ENCODE assay signal across 27 cellular contexts in genomic region chr20:63825331-63826118, GRCh38. TPM values are rescaled to one million over a fixed set of nuclear protein-coding genes. Genes with fewer than 3 reads are reported as not detected.
A peak's percentile ranks its signal among the peaks of the same experiment; 100 is the strongest.
DNase-seq lines count a peak whose midpoint lies in the region; ATAC-seq and TF ChIP-seq lines count a peak whose summit lies in the region.
"Had no signal": no experiment of that assay in that cellular context is flagged by ENCODE, and none has a peak within 500 bp of the region (broad histone marks: within the 10 kb centered on the region; RNA-seq: fewer than 3 reads in every experiment).

No MANE protein-coding gene starts in this region.

- H3K4me3 Mint-ChIP-seq in WTC11 (no peak overlapping the region), neural progenitor cell (peak overlapping the region; percentile 12), type B pancreatic cell (peak overlapping the region; percentile 39)
- H3K4me3 Mint-ChIP-seq: CD4-positive, alpha-beta T cell; H9 had no signal

- H3K4me1 Mint-ChIP-seq in WTC11 = peaks cover 28% of the 10 kb centered on the region
- peaks cover 29% of the 10 kb centered on the region for H3K4me1 Mint-ChIP-seq in neural progenitor cell
- peaks cover 44% of the 10 kb centered on the region for H3K4me1 Mint-ChIP-seq in type B pancreatic cell (ENCODE audit: unreplicated experiment)

- POLR2A ChIA-PET in WTC11 (lab: Charles Lee) = no interaction called here

- H3K27me3 ChIP-seq in cardiac muscle cell (no peaks in the 10 kb centered on the region), neural progenitor cell (peaks cover 20% of the 10 kb centered on the region), Peyer's patch (peaks cover 0 to 18% of the 10 kb centered on the region in 2 donors)
- H3K27me3 ChIP-seq: MG63 had no signal

- peaks cover 49% of the 10 kb centered on the region for H4K20me1 ChIP-seq in neural progenitor cell (ENCODE audit: low read depth)

- H3K27ac ChIP-seq in cardiac muscle cell (peak overlapping the region; percentile 58), neural progenitor cell (no peak overlapping the region), Peyer's patch (no peak overlapping the region)
- H3K27ac ChIP-seq: BLaER1 treated with 17β-estradiol and CSF1 and Interleukin-3, amounts not matched to agents 10 nM and 100 nM; GM23248; SJSA1 had no signal

- DNase-seq in cardiac muscle cell (ENCODE audit: low read depth in 1 of 2, low spot score in 1 of 2) (no peak), left cardiac atrium (no peak), WTC11 (ENCODE audit: low spot score) (no peak), neural progenitor cell (ENCODE audit: low spot score) (no peak), type B pancreatic cell (ENCODE audit: extremely low spot score, unreplicated experiment) (no peak), NCI-H2029 (lab: John Stamatoyannopoulos, UW) (no peak), Peyer's patch (no peak)
- DNase-seq: AML-193; CD4-positive, alpha-beta T cell; COR-L47; GM23248; H9; IMR-90; KG1; MG63; NCI-H1092; NCI-H1417 treated with DMSO at 0.1 percent for 48 hours; NCI-H1694 treated with DMSO at 0.1 percent for 48 hours; NCI-H2081 treated with DMSO at 0.1 percent for 48 hours; NCI-H2171 treated with DMSO at 0.1 percent for 48 hours; NCI-H524; NCI-H748 treated with DMSO at 0.1 percent for 48 hours; Right ventricle myocardium superior had no signal

- H3K36me3 Mint-ChIP-seq in WTC11 (no peaks in the 10 kb centered on the region), neural progenitor cell (peaks cover 5% of the 10 kb centered on the region), type B pancreatic cell (peaks cover 7% of the 10 kb centered on the region)

- H3K9me3 ChIP-seq in cardiac muscle cell (ENCODE audit: low read depth) (no peaks in the 10 kb centered on the region), neural progenitor cell (ENCODE audit: low read depth) (no peaks in the 10 kb centered on the region), Peyer's patch (no peaks in the 10 kb centered on the region)
- H3K9me3 ChIP-seq: MG63, SJSA1 had no signal

- H3K27me3 Mint-ChIP-seq in WTC11 (ENCODE audit: low read depth) (peaks cover 22% of the 10 kb centered on the region), neural progenitor cell (ENCODE audit: insufficient read depth, low read depth) (peaks cover 9% of the 10 kb centered on the region), type B pancreatic cell (peaks cover 15% of the 10 kb centered on the region)

- peaks cover 28% of the 10 kb centered on the region for H3F3A ChIP-seq in neural progenitor cell (ENCODE audit: low read depth)

- TF ChIP-seq POLR2A in Peyer's patch (IDR thresholded peaks at IDR 0.05) = no peak

- H3K79me2 ChIP-seq in neural progenitor cell (ENCODE audit: low read depth) = peaks cover 15% of the 10 kb centered on the region

- no peak overlapping the region for H2AFZ ChIP-seq in neural progenitor cell (replicated peaks)
- H2AFZ ChIP-seq: GM23248 had no signal

- H3K27ac Mint-ChIP-seq in WTC11 (peak overlapping the region; percentile 30), neural progenitor cell (peak overlapping the region; percentile 80), type B pancreatic cell (peak overlapping the region; percentile 13)
- H3K27ac Mint-ChIP-seq: CD4-positive, alpha-beta T cell had no signal

- H3K4me1 ChIP-seq in cardiac muscle cell (ENCODE audit: low read depth) = peaks cover 22% of the 10 kb centered on the region
- H3K4me1 ChIP-seq in neural progenitor cell = peaks cover 17% of the 10 kb centered on the region
- H3K4me1 ChIP-seq in Peyer's patch = peaks cover 0 to 21% (median 5%) of the 10 kb centered on the region in 4 donors

- no peak overlapping the region for H3K4me3 ChIP-seq in cardiac muscle cell
- no peak overlapping the region for H3K4me3 ChIP-seq in neural progenitor cell
- no peak overlapping the region for H3K4me3 ChIP-seq in Peyer's patch
- H3K4me3 ChIP-seq: BLaER1 treated with 17β-estradiol and CSF1 and Interleukin-3, amounts not matched to agents 10 nM and 100 nM; GM23248; MG63; SJSA1 had no signal

- TF ChIP-seq CTCF in cardiac muscle cell (IDR thresholded peaks at IDR 0.05; ENCODE audit: low read depth, low read length) (no peak), WTC11 (IDR thresholded peaks at IDR 0.05) (no peak), neural progenitor cell (IDR thresholded peaks at IDR 0.05) (no peak), type B pancreatic cell (conservative IDR thresholded peaks at IDR 0.05) (no peak), Peyer's patch (IDR thresholded peaks at IDR 0.05) (no peak)

- intact Hi-C loops in left cardiac atrium (cut with DNase I) = no loop called here

- no peak overlapping the region for H3K9ac ChIP-seq in neural progenitor cell
- H3K9ac ChIP-seq: BLaER1 treated with 17β-estradiol and CSF1 and Interleukin-3, amounts not matched to agents 10 nM and 100 nM; GM23248 had no signal

- H3K9me3 Mint-ChIP-seq in WTC11 = no peaks in the 10 kb centered on the region
- H3K9me3 Mint-ChIP-seq in neural progenitor cell = no peaks in the 10 kb centered on the region
- no peaks in the 10 kb centered on the region for H3K9me3 Mint-ChIP-seq in type B pancreatic cell
- H3K9me3 Mint-ChIP-seq: CD4-positive, alpha-beta T cell; H9 had no signal

- ATAC-seq in left cardiac atrium (no peak), WTC11 (no peak), HG03354 (IDR thresholded peaks at IDR 0.05; ENCODE audit: poor library complexity, severe bottlenecking, unreplicated experiment) (no peak)

- no peaks in the 10 kb centered on the region for H3K36me3 ChIP-seq in cardiac muscle cell
- H3K36me3 ChIP-seq in neural progenitor cell = no peaks in the 10 kb centered on the region
- no peaks in the 10 kb centered on the region for H3K36me3 ChIP-seq in Peyer's patch
- H3K36me3 ChIP-seq: BLaER1 treated with 17β-estradiol and CSF1 and Interleukin-3, amounts not matched to agents 10 nM and 100 nM; SJSA1 had no signal

- H3K4me2 ChIP-seq in neural progenitor cell = no peak overlapping the region
- H3K4me2 ChIP-seq: BLaER1 treated with 17β-estradiol and CSF1 and Interleukin-3, amounts not matched to agents 10 nM and 100 nM had no signal

- CTCF ChIA-PET in WTC11 (lab: Charles Lee) = no interaction called here

TF ChIP-seq in WTC11, 78 proteins besides CTCF, POLR2A, EP300 and RAD21:
- TF ChIP-seq USF1 (CRISPR knock-in tag; IDR thresholded peaks at IDR 0.05) (no peak), ERG (CRISPR knock-in tag; IDR thresholded peaks at IDR 0.05) (no peak), IRF2 (CRISPR knock-in tag; IDR thresholded peaks at IDR 0.05; ENCODE audit: borderline replicate concordance, low read depth) (no peak), ZNF423 (CRISPR knock-in tag; IDR thresholded peaks at IDR 0.05) (no peak)

RNA-seq across cellular contexts. Expression of gene ZBTB46, which starts 5.5 kb away (rescaled TPM):
- total RNA-seq in cardiac muscle cell (43.1 and 53.4 TPM in 2 replicates), left cardiac atrium (10 to 100 TPM; 12.7 to 17.0 TPM), WTC11 (2021) (18.9 to 20.1 TPM (median 20.1 TPM) in 3 replicates), neural progenitor cell (ENCODE audit: low replicate concordance) (8.1 and 13.9 TPM in 2 replicates), type B pancreatic cell (ENCODE audit: low replicate concordance) (9.8 and 13.6 TPM in 2 replicates), Peyer's patch (10 to 100 TPM in 1 of 4 donors, 1 to 10 TPM in 3; 1.9 to 33.0 (median 4.4) TPM)
- 24.1 and 24.5 TPM in 2 replicates for polyA plus RNA-seq in cardiac muscle cell

RNA-seq across cellular contexts. Expression of gene ABHD16B, which starts 35.8 kb away (rescaled TPM):
- not detected in 2 replicates for total RNA-seq in cardiac muscle cell
- 3.4 and 4.6 TPM in 2 replicates for polyA plus RNA-seq in cardiac muscle cell
- not detected for total RNA-seq in left cardiac atrium
- 0.11 TPM in 1 of 3 replicates, not detected in the others for total RNA-seq in WTC11 (2021)
- total RNA-seq in neural progenitor cell (ENCODE audit: low replicate concordance) = not detected in 2 replicates
- total RNA-seq in type B pancreatic cell (ENCODE audit: low replicate concordance) = not detected in 2 replicates
- not detected for total RNA-seq in Peyer's patch
- total RNA-seq: CD4-positive, alpha-beta T cell; GM23248; H9; IMR-90; Right ventricle myocardium superior; SJSA1 had no signal
- polyA plus RNA-seq: AG04450, GM23248 had no signal

RNA-seq across cellular contexts. Expression of gene TPD52L2, which starts 39.5 kb away (rescaled TPM):
- total RNA-seq in cardiac muscle cell (103 and 105 TPM in 2 replicates), left cardiac atrium (10 to 100 TPM; 67.5 to 68.7 TPM), WTC11 (2021) (80.8 to 87.2 TPM (median 85.6 TPM) in 3 replicates), neural progenitor cell (ENCODE audit: low replicate concordance) (66.6 and 80.1 TPM in 2 replicates), type B pancreatic cell (ENCODE audit: low replicate concordance) (76.5 and 96.3 TPM in 2 replicates), Peyer's patch (10 to 100 TPM; 59.4 to 78.7 (median 65.1) TPM)
- polyA plus RNA-seq in cardiac muscle cell = 114 and 121 TPM in 2 replicates

Comparison
In these comparisons a context has a peak if more than half of its experiments do, and no peak if none do; other contexts are left out.
1. H3K27ac Mint-ChIP-seq: peak in every context shown above with its lines; median percentile 80 in neural progenitor cell; 30 in WTC11; 13 in type B pancreatic cell.